ENCODE assay signal across 20 cellular contexts in genomic region chr4:25756503-25756902, GRCh38.
DNase-seq lines count a peak whose midpoint lies in the region; TF ChIP-seq lines count a peak whose summit lies in the region.
"Had no signal": no experiment of that assay in that cellular context is flagged by ENCODE, and none has a peak within 500 bp of the region (broad histone marks: within the 10 kb centered on the region; RNA-seq: fewer than 3 reads in every experiment).

No MANE protein-coding gene starts in this region.

- H3K4me1 Mint-ChIP-seq in type B pancreatic cell (ENCODE audit: unreplicated experiment) = no peaks in the 10 kb centered on the region
- H3K4me1 Mint-ChIP-seq: activated naive CD8-positive, alpha-beta T cell treated with anti-CD3 and anti-CD28 coated beads for 36 hours; neural crest cell; T-cell had no signal

- peaks cover 2% of the 10 kb centered on the region for H3K36me3 ChIP-seq in kidney epithelial cell (ENCODE audit: control insufficient read depth, insufficient read depth, low read length)
- H3K36me3 ChIP-seq: breast epithelium had no signal

- no peaks in the 10 kb centered on the region for H3K27me3 ChIP-seq in kidney epithelial cell (ENCODE audit: control insufficient read depth, insufficient read depth, low read length)
- H3K27me3 ChIP-seq: breast epithelium, dorsolateral prefrontal cortex had no signal

- peaks cover 3% of the 10 kb centered on the region for H3K36me3 Mint-ChIP-seq in type B pancreatic cell

- peak overlapping the region; percentile 21 for H3K27ac Mint-ChIP-seq in type B pancreatic cell
- H3K27ac Mint-ChIP-seq: activated CD8-positive, alpha-beta T cell treated with anti-CD3 and anti-CD28 coated beads, Interleukin-2, amount 10 ng/mL, durations not matched to agents 7 days and 5 days; activated naive CD8-positive, alpha-beta T cell treated with anti-CD3 and anti-CD28 coated beads for 36 hours; activated T-cell treated with anti-CD3 and anti-CD28 coated beads, Interleukin-2, amount 50 U/mL, for 72 hours; T-cell had no signal

- H3K4me3 Mint-ChIP-seq in type B pancreatic cell = no peak overlapping the region
- H3K4me3 Mint-ChIP-seq: activated CD8-positive, alpha-beta T cell treated with anti-CD3 and anti-CD28 coated beads, Interleukin-2, amount 10 ng/mL, durations not matched to agents 7 days and 5 days; activated naive CD8-positive, alpha-beta T cell treated with anti-CD3 and anti-CD28 coated beads for 36 hours; activated T-cell treated with anti-CD3 and anti-CD28 coated beads, Interleukin-2, amount 50 U/mL, for 72 hours; neural crest cell; T-cell had no signal

- TF ChIP-seq CTCF in kidney epithelial cell (IDR thresholded peaks at IDR 0.05; ENCODE audit: insufficient read depth, low read length, poor library complexity, severe bottlenecking) = no peak
- no peak for TF ChIP-seq CTCF in type B pancreatic cell (conservative IDR thresholded peaks at IDR 0.05)

- H3K9me3 Mint-ChIP-seq in type B pancreatic cell = no peaks in the 10 kb centered on the region
- H3K9me3 Mint-ChIP-seq: activated naive CD8-positive, alpha-beta T cell treated with anti-CD3 and anti-CD28 coated beads for 36 hours; neural crest cell had no signal

- H3K4me3 ChIP-seq in kidney epithelial cell (ENCODE audit: low read depth, low read length) = no peak overlapping the region
- H3K4me3 ChIP-seq: breast epithelium, dorsolateral prefrontal cortex had no signal

- DNase-seq in NCI-H2081 (lab: John Stamatoyannopoulos, UW) (peak; percentile 19 to 73), NCI-H2081 treated with DMSO at 0.1 percent for 48 hours (lab: John Stamatoyannopoulos, UW) (no peak), NCI-H510A (lab: John Stamatoyannopoulos, UW) (peak; percentile 3), kidney epithelial cell (ENCODE audit: low read depth) (peak; percentile 32), type B pancreatic cell (ENCODE audit: extremely low spot score, unreplicated experiment) (no peak), DMS 273 treated with DMSO at 0.1 percent for 48 hours (lab: John Stamatoyannopoulos, UW) (no peak), SW 1271 (lab: John Stamatoyannopoulos, UW) (no peak)
- DNase-seq in stimulated activated naive CD4-positive, alpha-beta T cell (lab: John Stamatoyannopoulos, UW) = no peak
- DNase-seq: 8988T; activated CD8-positive, alpha-beta T cell treated with anti-CD3 and anti-CD28 coated beads, Interleukin-2, amount 10 ng/mL, durations not matched to agents 7 days and 5 days; activated naive CD8-positive, alpha-beta T cell treated with anti-CD3 and anti-CD28 coated beads for 36 hours; activated T-cell treated with anti-CD3 and anti-CD28 coated beads, Interleukin-2, amount 50 U/mL, for 72 hours; dorsolateral prefrontal cortex; midbrain; NCI-H1694 treated with DMSO at 0.1 percent for 48 hours; stimulated activated CD4-positive, alpha-beta T cell treated with anti-CD3 and anti-CD28 coated beads, Interleukin-15, amount 100 ng/mL, for 24 hours; stimulated activated naive CD8-positive, alpha-beta T cell treated with anti-CD3 and anti-CD28 coated beads, Interleukin-15, Interleukin-2, amounts not matched to agents 100 U/mL and 50 U/mL, for 24 hours; T-cell had no signal

- H3K27me3 Mint-ChIP-seq in type B pancreatic cell = no peaks in the 10 kb centered on the region
- H3K27me3 Mint-ChIP-seq: activated naive CD8-positive, alpha-beta T cell treated with anti-CD3 and anti-CD28 coated beads for 36 hours; T-cell had no signal

Comparison
In these comparisons a context has a peak if more than half of its experiments do, and no peak if none do; other contexts are left out.
1. DNase-seq: peak in NCI-H2081 (2 of 2), NCI-H510A (single experiment) and kidney epithelial cell (single experiment); none in NCI-H2081 treated with DMSO at 0.1 percent for 48 hours (single experiment), type B pancreatic cell (single experiment), DMS 273 treated with DMSO at 0.1 percent for 48 hours (single experiment), stimulated activated naive CD4-positive, alpha-beta T cell (0 of 6) and SW 1271 (0 of 2).